ENCODE assay signal across 8 cellular contexts in the genomic region with DNA sequence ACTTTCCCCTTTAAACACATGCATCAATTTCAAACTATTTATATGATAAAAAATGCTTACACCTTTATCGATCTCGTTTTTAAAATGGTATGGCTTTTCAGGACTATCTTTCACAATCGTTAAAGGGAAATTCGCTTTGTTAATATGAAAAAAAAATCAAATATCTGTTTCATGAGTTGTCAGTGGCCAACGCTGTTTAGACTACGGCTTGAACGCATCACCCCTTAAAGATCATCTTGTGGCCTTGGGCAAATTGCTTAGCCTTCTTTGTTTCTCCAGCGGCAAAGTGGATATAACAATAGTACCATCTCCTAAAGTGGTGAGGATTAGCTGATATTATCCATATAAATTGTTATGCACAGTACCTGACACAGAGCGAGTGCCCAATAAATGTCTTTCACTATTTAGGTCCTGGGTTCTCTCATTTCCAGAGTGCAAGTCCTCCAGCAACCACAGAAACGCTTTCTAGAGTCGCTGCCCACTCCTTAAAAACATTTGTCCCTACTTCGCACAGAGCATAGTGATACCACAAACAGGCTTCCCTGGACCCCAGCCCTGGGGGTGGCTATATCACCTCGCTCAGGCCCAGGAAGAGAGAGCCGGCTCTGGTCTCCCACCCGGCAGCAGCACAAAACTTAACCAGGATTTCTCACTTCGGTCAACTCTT. TPM values are rescaled to one million over a fixed set of nuclear protein-coding genes. Genes with fewer than 3 reads are reported as not detected.
A peak's percentile ranks its signal among the peaks of the same experiment; 100 is the strongest.
DNase-seq lines count a peak whose midpoint lies in the region; ATAC-seq and TF ChIP-seq lines count a peak whose summit lies in the region.

No MANE protein-coding gene starts in this region.

- H3K36me3 ChIP-seq in MM.1S (replicated peaks; ENCODE audit: insufficient read depth, low read length): no peaks in the 10 kb centered on the region

- H3K27ac ChIP-seq in MM.1S (ENCODE audit: low read length): peak overlapping the region; percentile 81; the same call in 1 of the 2 replicates

- H3K4me3 ChIP-seq in MM.1S (ENCODE audit: low read length) (peak overlapping the region; percentile 95), cardiac fibroblast (replicated peaks in 1 of 2; ENCODE audit: low read depth in 2 of 2, low read length in 2 of 2) (peak overlapping the region; percentile 71 to 79)

- peaks cover 22% of the 10 kb centered on the region for H3K27me3 Mint-ChIP-seq in mesothelial cell of epicardium (ENCODE audit: low read depth)

- peaks cover 18% of the 10 kb centered on the region for H3F3A ChIP-seq in MM.1S (ENCODE audit: insufficient read depth, low read length)

- H3K4me1 Mint-ChIP-seq in mesothelial cell of epicardium: peaks cover 20% of the 10 kb centered on the region

- H3K79me2 ChIP-seq in MM.1S (ENCODE audit: low read length): peaks cover 57% of the 10 kb centered on the region

- no peaks in the 10 kb centered on the region for H3K36me3 Mint-ChIP-seq in mesothelial cell of epicardium

- H4K20me1 ChIP-seq in MM.1S (ENCODE audit: insufficient read depth, low read length): no peaks in the 10 kb centered on the region

- H3K9me3 ChIP-seq in MM.1S (replicated peaks; ENCODE audit: insufficient read depth, low read length): no peaks in the 10 kb centered on the region

- H3K4me1 ChIP-seq in MM.1S (ENCODE audit: low read length): peaks cover 9% of the 10 kb centered on the region; the same call in 1 of the 2 replicates

- TF ChIP-seq CTCF in MM.1S (IDR thresholded peaks at IDR 0.05; ENCODE audit: low read length) (no peak), cardiac fibroblast (IDR thresholded peaks at IDR 0.05; ENCODE audit: low read depth, low read length) (no peak), mesothelial cell of epicardium (IDR thresholded peaks at IDR 0.05; ENCODE audit: unreplicated experiment) (no peak)

- peak overlapping the region; percentile 75 for H3K27ac Mint-ChIP-seq in mesothelial cell of epicardium

- peak overlapping the region; percentile 73 for H3K9ac ChIP-seq in MM.1S (ENCODE audit: low read length)

- H2AFZ ChIP-seq in MM.1S (ENCODE audit: low read length): peak overlapping the region; percentile 86

- H3K27me3 ChIP-seq in MM.1S (replicated peaks; ENCODE audit: insufficient read depth, low read length): no peaks in the 10 kb centered on the region

- DNase-seq in MM.1S: peak; percentile 36
- DNase-seq in cardiac fibroblast (ENCODE audit: low read depth in 2 of 2): peak; percentile 6 to 25
- no peak for DNase-seq in mesothelial cell of epicardium (ENCODE audit: low spot score in 2 of 2, unreplicated experiment in 2 of 2)
- no peak for DNase-seq in NCI-H2227 (lab: John Stamatoyannopoulos, UW; ENCODE audit: unreplicated experiment)

- H3K9me2 ChIP-seq in MM.1S (replicated peaks; ENCODE audit: insufficient read depth, low read length): no peaks in the 10 kb centered on the region

- peak overlapping the region; percentile 87 for H3K4me3 Mint-ChIP-seq in mesothelial cell of epicardium

- ATAC-seq in GM19035 (IDR thresholded peaks at IDR 0.05; ENCODE audit: unreplicated experiment): peak; percentile 1
- no peak for ATAC-seq in HG03432 (IDR thresholded peaks at IDR 0.05; ENCODE audit: unreplicated experiment)
- ATAC-seq in HG02970 (IDR thresholded peaks at IDR 0.05; ENCODE audit: low FRiP score, unreplicated experiment): no peak
- ATAC-seq in GM18517 (IDR thresholded peaks at IDR 0.05; ENCODE audit: unreplicated experiment): no peak

- H3K9me3 Mint-ChIP-seq in mesothelial cell of epicardium: no peaks in the 10 kb centered on the region

- H3K4me2 ChIP-seq in MM.1S (ENCODE audit: low read depth, low read length): peak overlapping the region; percentile 94

RNA-seq across cellular contexts. Expression of a gene that starts 0.9 kb away (rescaled TPM):
- 11.9 to 14.5 TPM (median 12.7 TPM) in 3 replicates for total RNA-seq in mesothelial cell of epicardium

Comparison
In these comparisons a context has a peak if more than half of its experiments do, and no peak if none do; other contexts are left out.
1. DNase-seq: peak in MM.1S (single experiment) and cardiac fibroblast (2 of 2); none in mesothelial cell of epicardium (0 of 2) and NCI-H2227 (single experiment).